8 cellular contexts compared by ENCODE assay signal in the genomic region with DNA sequence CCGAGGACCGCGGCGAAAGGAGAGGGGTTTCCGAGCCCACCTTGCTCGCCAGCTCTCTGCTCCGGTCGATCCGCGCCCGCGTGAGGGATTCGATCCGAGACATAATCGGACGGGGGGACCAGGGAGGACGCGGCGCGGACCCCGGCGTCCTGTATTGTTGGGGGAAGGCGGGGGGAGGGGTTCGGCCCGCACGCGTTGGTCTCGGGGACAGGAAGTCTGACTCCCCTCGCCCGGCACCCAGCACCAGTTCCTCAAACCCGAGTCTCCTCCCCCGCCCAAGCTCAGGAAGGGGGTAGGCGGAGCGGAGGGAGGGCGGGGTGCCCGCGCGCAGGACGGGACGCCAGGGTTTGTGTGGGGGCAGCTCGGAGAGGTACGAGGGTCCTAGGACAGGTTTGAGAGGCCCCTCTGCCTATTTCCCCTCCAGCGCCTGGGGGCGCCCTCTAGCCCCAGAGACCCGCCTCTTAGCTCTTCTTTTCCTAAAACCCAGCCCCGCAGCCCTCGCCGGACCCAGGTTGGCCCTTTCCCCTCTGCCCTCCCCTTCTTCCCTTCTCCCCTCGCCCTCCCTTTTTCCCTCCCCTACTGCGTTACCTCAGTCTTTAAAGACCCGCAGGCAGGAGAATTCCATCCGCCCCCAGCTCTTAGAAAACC. TPM values are rescaled to one million over a fixed set of nuclear protein-coding genes. Genes with fewer than 3 reads are reported as not detected.
A peak's percentile ranks its signal among the peaks of the same experiment; 100 is the strongest.
DNase-seq lines count a peak whose midpoint lies in the region; ATAC-seq, FAIRE-seq and TF ChIP-seq lines count a peak whose summit lies in the region.

ARHGEF2 (minus strand) TSS at position 223 of the 648 bp plus-strand sequence; CDS start at position 103, 120 bp downstream.

- TF ChIP-seq POLR2A in esophagus muscularis mucosa (IDR thresholded peaks at IDR 0.05; ENCODE audit: low read depth): peak; percentile 19

- POLR2A ChIA-PET in A673 (lab: Charles Lee; ENCODE audit: low non-redundant PET): interaction anchor here (0.6 kb wide), 3 partner anchors 37 to 1575 kb away, joined by 7 to 17 read pairs (median 7); no protein-coding TSS in a partner anchor
- POLR2A ChIA-PET in PC-9 (lab: Charles Lee; ENCODE audit: unreplicated experiment): interaction anchor here (0.5 to 1.0 kb wide), 7 partner anchors 12 to 464 kb away, joined by 5 to 14 read pairs (median 6); partner anchors contain the start of gene RAB25

- WGBS in esophagus muscularis mucosa: under 1% methylated on average over 17 of the region's 52 CpGs

- peak; percentile 50 for ATAC-seq in HG03571 (IDR thresholded peaks at IDR 0.05; ENCODE audit: unreplicated experiment)
- ATAC-seq in naive B cell (ENCODE audit: low read depth in 2 of 2): peak; percentile 82

- H3K4me1 Mint-ChIP-seq in activated T-cell treated with anti-CD3 and anti-CD28 coated beads, Interleukin-2, amount 50 U/mL, for 24 hours (ENCODE audit: low read depth): peaks cover 76% of the 10 kb centered on the region
- peaks cover 75 to 84% (median 83%) of the 10 kb centered on the region in 3 donors for H3K4me1 Mint-ChIP-seq in naive B cell

- peak; percentile 89 for DNase-seq in A673 (ENCODE audit: low spot score)
- peak; percentile 88 for DNase-seq in GM18507 (ENCODE audit: extremely low spot score, insufficient read length, low read depth)
- peak; percentile 64 to 70 for DNase-seq in PC-9
- peak; percentile 87 for DNase-seq in activated T-cell treated with anti-CD3 and anti-CD28 coated beads, Interleukin-2, amount 50 U/mL, for 24 hours
- DNase-seq in esophagus muscularis mucosa (ENCODE audit: extremely low spot score): peak; percentile 96
- peak; percentile 85 for DNase-seq in naive B cell
- DNase-seq in stimulated activated CD8-positive, alpha-beta memory T cell treated with anti-CD3 and anti-CD28 coated beads, Interleukin-7, amount 100 ng/mL, for 48 hours (ENCODE audit: extremely low read depth in 1 of 2, low read depth in 1 of 2): peak; percentile 84 to 85

- no peaks in the 10 kb centered on the region for H3K27me3 ChIP-seq in A673 (replicated peaks; ENCODE audit: insufficient read depth, low read depth, low read length, poor library complexity)
- H3K27me3 ChIP-seq in PC-9 (ENCODE audit: insufficient read depth, low read depth): no peaks in the 10 kb centered on the region
- H3K27me3 ChIP-seq in esophagus muscularis mucosa: no peaks in the 10 kb centered on the region

- H3K9me3 Mint-ChIP-seq in activated T-cell treated with anti-CD3 and anti-CD28 coated beads, Interleukin-2, amount 50 U/mL, for 24 hours: no peaks in the 10 kb centered on the region
- H3K9me3 Mint-ChIP-seq in naive B cell: no peaks in the 10 kb centered on the region

- H3K9me3 ChIP-seq in A673 (ENCODE audit: low read depth, low read length, poor library complexity, severe bottlenecking): no peaks in the 10 kb centered on the region
- H3K9me3 ChIP-seq in PC-9 (ENCODE audit: insufficient read depth, low read depth): no peaks in the 10 kb centered on the region
- H3K9me3 ChIP-seq in esophagus muscularis mucosa: no peaks in the 10 kb centered on the region

- BruUV-seq in A673 (replicated peaks; lab: Mats Ljungman, UMichigan) (no TSS peak), PC-9 (replicated peaks; lab: Mats Ljungman, UMichigan) (no TSS peak)

- peaks cover 35% of the 10 kb centered on the region for H4K20me1 ChIP-seq in PC-9 (ENCODE audit: insufficient read depth)

- H2AFZ ChIP-seq in PC-9: no peak within 1 kb of the TSS

- H3K27ac Mint-ChIP-seq in activated T-cell treated with anti-CD3 and anti-CD28 coated beads, Interleukin-2, amount 50 U/mL, for 24 hours: peak within 1 kb of the TSS; percentile 98
- H3K27ac Mint-ChIP-seq in naive B cell: peak within 1 kb of the TSS; percentile 93 to 99 (median 97)

- H3K79me2 ChIP-seq in PC-9 (ENCODE audit: low read depth): peaks cover 92% of the 10 kb centered on the region

- H3K4me3 ChIP-seq in A673 (ENCODE audit: low read depth, low read length, poor library complexity, severe bottlenecking): peak within 1 kb of the TSS; percentile 95
- H3K4me3 ChIP-seq in PC-9: peak within 1 kb of the TSS; percentile 93
- peak within 1 kb of the TSS; percentile 84 to 90 (median 87) for H3K4me3 ChIP-seq in esophagus muscularis mucosa

- peak; percentile 70 for FAIRE-seq in GM18507 (lab: Jason Lieb, UNC)

- peaks cover 61% of the 10 kb centered on the region for H3K36me3 Mint-ChIP-seq in activated T-cell treated with anti-CD3 and anti-CD28 coated beads, Interleukin-2, amount 50 U/mL, for 24 hours (ENCODE audit: low read depth)
- peaks cover 0 to 29% of the 10 kb centered on the region in 2 donors for H3K36me3 Mint-ChIP-seq in naive B cell

- CTCF ChIA-PET in A673 (lab: Charles Lee): interaction anchor here (0.6 to 0.7 kb wide), 7 partner anchors 11 to 358 kb away, joined by 3 to 7 read pairs (median 3); no protein-coding TSS in a partner anchor
- CTCF ChIA-PET in PC-9 (lab: Charles Lee): interaction anchor here (0.6 to 1.6 kb wide), 2 partner anchors 16 to 145 kb away, joined by 4 to 5 read pairs; no protein-coding TSS in a partner anchor

- H3K9me2 ChIP-seq in PC-9 (ENCODE audit: insufficient read depth): no peaks in the 10 kb centered on the region

- H3K27ac ChIP-seq in A673 (ENCODE audit: low read depth, low read length, poor library complexity, severe bottlenecking) (peak within 1 kb of the TSS; percentile 95), PC-9 (peak within 1 kb of the TSS; percentile 96), esophagus muscularis mucosa (replicated peaks in 1 of 4) (peak within 1 kb of the TSS; percentile 97)

- intact Hi-C loops in A673 (cut with micrococcal nuclease; ENCODE audit: unreplicated experiment) (loop anchor here (5.0 kb wide), 1 partner anchor 36 kb away; the partner anchor contains the start of gene RXFP4), PC-9 (cut with micrococcal nuclease; ENCODE audit: unreplicated experiment) (loop anchor here (5.0 kb wide), 1 partner anchor 304 kb away; the partner anchor contains the start of genes SMG5 and TMEM79), esophagus muscularis mucosa (cut with DNase I) (no loop called here)

- peaks cover 76% of the 10 kb centered on the region for H3K4me1 ChIP-seq in A673 (ENCODE audit: insufficient read depth, low read length, poor library complexity, severe bottlenecking)
- peaks cover 53% of the 10 kb centered on the region for H3K4me1 ChIP-seq in PC-9 (replicated peaks; ENCODE audit: insufficient read depth)
- peaks cover 75 to 91% (median 89%) of the 10 kb centered on the region in 4 donors for H3K4me1 ChIP-seq in esophagus muscularis mucosa

- H3K36me3 ChIP-seq in A673 (ENCODE audit: insufficient read depth, low read length, poor library complexity, severe bottlenecking) (no peaks in the 10 kb centered on the region), PC-9 (ENCODE audit: low read depth) (peaks cover 25% of the 10 kb centered on the region), esophagus muscularis mucosa (peaks cover 0 to 5% (median 0%) of the 10 kb centered on the region in 4 donors)

- peak; percentile 49; the same call in 1 of the 2 replicates for TF ChIP-seq CTCF in A673 (conservative IDR thresholded peaks at IDR 0.05; ENCODE audit: low read depth, low read length)
- no peak; the same call in 1 of the 2 replicates for TF ChIP-seq CTCF in PC-9 (conservative IDR thresholded peaks at IDR 0.05)
- TF ChIP-seq CTCF in esophagus muscularis mucosa (IDR thresholded peaks at IDR 0.05): peak in 1 of 3 experiments; percentile 7

- peak within 1 kb of the TSS; percentile 87 for H3K4me3 Mint-ChIP-seq in activated T-cell treated with anti-CD3 and anti-CD28 coated beads, Interleukin-2, amount 50 U/mL, for 24 hours
- peak within 1 kb of the TSS; percentile 93 to 99 (median 98) for H3K4me3 Mint-ChIP-seq in naive B cell

- H3K27me3 Mint-ChIP-seq in activated T-cell treated with anti-CD3 and anti-CD28 coated beads, Interleukin-2, amount 50 U/mL, for 24 hours: no peaks in the 10 kb centered on the region
- H3K27me3 Mint-ChIP-seq in naive B cell: no peaks in the 10 kb centered on the region

- peak within 1 kb of the TSS; percentile 94 for H3K4me2 ChIP-seq in PC-9

- H3F3A ChIP-seq in PC-9 (ENCODE audit: insufficient read depth, low read depth): peaks cover 59% of the 10 kb centered on the region

- no peak for TF ChIP-seq EP300 in esophagus muscularis mucosa (IDR thresholded peaks at IDR 0.05)

RNA-seq across cellular contexts. Expression of gene ARHGEF2, which starts in this region (rescaled TPM):
- 148 and 161 TPM in 2 replicates for total RNA-seq in A673 (2021)
- 85.0 and 93.9 TPM in 2 replicates for total RNA-seq in PC-9 (2021)
- total RNA-seq in esophagus muscularis mucosa: 100 to 1,000 TPM in 2 of 4 donors, 10 to 100 TPM in 2; 54.0 to 130 (median 91.8) TPM
- polyA plus RNA-seq in naive B cell (ENCODE audit: low read depth in 6 of 6): 10 to 100 TPM in 5 of 6 donors, 1 to 10 TPM in 1; 6.9 to 48.4 (median 27.7) TPM

Comparison
In these comparisons a context has a peak if more than half of its experiments do, and no peak if none do; other contexts are left out.
1. Peak in every context shown above with its lines: DNase-seq, ATAC-seq, H3K4me3 ChIP-seq and H3K27ac ChIP-seq.